ENCODE assay signal across 9 cellular contexts in the genomic region with DNA sequence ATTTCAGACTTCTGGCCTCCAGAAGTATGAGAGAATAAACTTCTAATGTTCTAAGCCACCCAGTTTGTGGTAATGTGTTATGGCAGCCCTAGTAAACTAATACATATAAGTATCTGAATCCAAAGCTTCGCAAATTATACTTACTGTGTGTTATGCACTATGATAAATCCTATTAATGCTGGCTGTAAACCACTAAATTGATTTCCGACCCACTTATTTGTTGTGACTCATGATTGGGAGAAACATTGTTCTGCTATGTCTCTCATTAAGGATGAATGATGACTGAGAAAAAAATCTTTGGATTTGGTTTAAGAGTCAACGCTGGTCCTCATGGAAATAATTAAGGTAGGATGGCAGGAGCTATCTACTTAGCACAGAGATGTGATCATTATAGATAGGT.
"Had no signal": no experiment of that assay in that cellular context is flagged by ENCODE, and none has a peak within 500 bp of the region (broad histone marks: within the 10 kb centered on the region; RNA-seq: fewer than 3 reads in every experiment).

No MANE protein-coding gene starts in this region.

- DNase-seq: GM23248, GOT3, H7, H9, HCEC 1CT, HFFc6 had no signal

- H3K4me2 ChIP-seq: GM23338 had no signal

- H3K9ac ChIP-seq: GM23248 had no signal

- H3K4me1 ChIP-seq: HAP-1 had no signal

- H3K9me3 ChIP-seq: HAP-1 had no signal

- H3K36me3 ChIP-seq: HAP-1 had no signal

- H2AFZ ChIP-seq: GM23248, GM23338 had no signal

- H3K4me3 ChIP-seq: GM23248, GM23338, HAP-1 had no signal

- H3K27ac ChIP-seq: GM23248 had no signal

- ATAC-seq: GM23338, HCT116 had no signal
